1 cellular context compared by ENCODE assay signal in the genomic region with DNA sequence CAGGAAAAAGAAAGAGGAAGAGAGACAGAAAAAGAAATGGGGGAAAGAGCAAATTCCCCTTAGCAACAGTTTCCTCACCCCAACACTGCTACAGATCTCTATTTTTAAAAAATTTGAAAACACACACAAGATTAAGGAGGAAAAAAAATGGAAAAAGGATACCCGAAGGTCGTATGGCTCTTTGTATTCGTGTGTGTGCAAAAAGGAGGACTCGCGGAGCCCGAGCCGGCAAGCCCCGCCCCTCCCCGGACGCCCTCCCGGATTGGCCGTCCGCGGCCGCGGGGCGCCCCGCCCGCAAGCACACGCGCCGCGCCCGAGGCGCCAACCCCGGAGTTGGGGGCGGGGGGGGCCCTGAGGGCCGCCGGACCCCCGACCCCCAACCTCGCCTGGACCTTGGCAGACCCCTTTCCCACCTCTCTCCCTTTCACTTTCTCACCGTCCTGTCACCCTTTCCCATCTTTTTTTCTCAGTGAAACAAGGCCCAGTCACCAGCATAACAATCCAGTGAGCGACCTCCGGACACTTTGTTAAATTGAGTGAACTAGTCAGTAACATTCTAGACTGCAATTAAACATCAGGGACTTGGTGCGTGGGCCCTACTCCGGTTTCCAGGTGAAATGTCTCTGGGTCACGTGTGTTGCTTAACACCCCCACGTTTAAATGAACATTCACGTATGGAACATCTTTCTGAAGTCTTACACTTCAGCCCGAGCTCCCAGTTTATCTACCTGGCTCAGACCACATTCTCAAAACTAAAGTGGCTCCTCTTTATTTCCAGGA.
TF ChIP-seq lines count a peak whose summit lies in the region.

A gene with protein sequence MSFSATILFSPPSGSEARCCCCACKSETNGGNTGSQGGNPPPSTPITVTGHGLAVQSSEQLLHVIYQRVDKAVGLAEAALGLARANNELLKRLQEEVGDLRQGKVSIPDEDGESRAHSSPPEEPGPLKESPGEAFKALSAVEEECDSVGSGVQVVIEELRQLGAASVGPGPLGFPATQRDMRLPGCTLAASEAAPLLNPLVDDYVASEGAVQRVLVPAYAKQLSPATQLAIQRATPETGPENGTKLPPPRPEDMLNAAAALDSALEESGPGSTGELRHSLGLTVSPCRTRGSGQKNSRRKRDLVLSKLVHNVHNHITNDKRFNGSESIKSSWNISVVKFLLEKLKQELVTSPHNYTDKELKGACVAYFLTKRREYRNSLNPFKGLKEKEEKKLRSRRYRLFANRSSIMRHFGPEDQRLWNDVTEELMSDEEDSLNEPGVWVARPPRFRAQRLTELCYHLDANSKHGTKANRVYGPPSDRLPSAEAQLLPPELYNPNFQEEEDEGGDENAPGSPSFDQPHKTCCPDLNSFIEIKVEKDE (minus strand): TSS at position 205 of the 780 bp plus-strand sequence. CDS start 11,120 bp downstream, outside the sequence.

TF ChIP-seq in HCT116, 20 proteins besides CTCF, POLR2A, EP300 and RAD21 (continued from another document):
- TF ChIP-seq, protein P1, sequence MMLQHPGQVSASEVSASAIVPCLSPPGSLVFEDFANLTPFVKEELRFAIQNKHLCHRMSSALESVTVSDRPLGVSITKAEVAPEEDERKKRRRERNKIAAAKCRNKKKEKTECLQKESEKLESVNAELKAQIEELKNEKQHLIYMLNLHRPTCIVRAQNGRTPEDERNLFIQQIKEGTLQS (IDR thresholded peaks at IDR 0.05) = no peak
- no peak for TF ChIP-seq REST (IDR thresholded peaks at IDR 0.05; ENCODE audit: low read depth)
- no peak for TF ChIP-seq YY1 (IDR thresholded peaks at IDR 0.05; ENCODE audit: extremely low read depth, insufficient replicate concordance, low read depth, low read length)
- TF ChIP-seq SIN3A (IDR thresholded peaks at IDR 0.05; ENCODE audit: low read depth) = no peak; the same call in 1 of the 2 replicates
- peak; percentile 42; the same call in 1 of the 2 replicates for TF ChIP-seq EGR1 (IDR thresholded peaks at IDR 0.05; ENCODE audit: low read depth)
